ENCODE assay signal across 14 cellular contexts in the genomic region with DNA sequence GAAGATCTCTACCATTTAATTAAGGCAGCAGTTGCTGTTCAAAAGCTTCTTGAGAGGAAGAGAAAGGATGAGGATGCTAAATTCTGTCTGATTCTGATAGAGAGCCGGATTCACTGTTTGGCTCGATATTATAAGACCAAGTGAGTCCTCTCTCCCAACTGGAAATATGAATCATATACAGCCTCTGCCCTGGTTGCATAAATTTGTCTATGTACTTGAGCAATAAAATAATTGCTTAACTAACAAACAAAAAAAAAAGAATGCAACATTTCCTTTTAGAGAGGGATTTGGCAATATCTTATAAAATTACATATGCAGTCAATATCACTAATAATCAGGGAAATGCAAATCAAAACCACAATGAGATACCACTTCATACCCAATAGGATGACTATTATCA.
"Had no signal": no experiment of that assay in that cellular context is flagged by ENCODE, and none has a peak within 500 bp of the region (broad histone marks: within the 10 kb centered on the region; RNA-seq: fewer than 3 reads in every experiment).

No MANE protein-coding gene starts in this region.

- H3K9me3 ChIP-seq: lower lobe of right lung, pancreas had no signal

- ATAC-seq: activated naive CD8-positive, alpha-beta T cell treated with anti-CD3 and anti-CD28 coated beads, Interleukin-2, amount 50 U/mL, for 24 hours; lower lobe of right lung; stimulated activated naive CD8-positive, alpha-beta T cell treated with anti-CD3 and anti-CD28 coated beads, Interleukin-15, amount 100 ng/mL, for 72 hours had no signal

- DNase-seq: activated CD4-positive, alpha-beta memory T cell treated with anti-CD3 and anti-CD28 coated beads, Interleukin-2, amount 10 ng/mL, durations not matched to agents 7 days and 5 days; activated naive CD4-positive, alpha-beta T cell treated with Interleukin-2 at 50 U/mL for 16 hours; activated naive CD8-positive, alpha-beta T cell treated with anti-CD3 and anti-CD28 coated beads, Interleukin-2, amount 50 U/mL, for 24 hours; effector memory CD4-positive, alpha-beta T cell; glutamatergic neuron; lower lobe of right lung; midbrain; pancreas; stimulated activated CD4-positive, alpha-beta T cell treated with anti-CD3 and anti-CD28 coated beads, Interleukin-4, amount 100 ng/mL, for 4 hours; stimulated activated naive CD8-positive, alpha-beta T cell treated with anti-CD3 and anti-CD28 coated beads, Interleukin-15, amount 100 ng/mL, for 72 hours had no signal

- H3K4me3 Mint-ChIP-seq: activated CD4-positive, alpha-beta memory T cell treated with anti-CD3 and anti-CD28 coated beads, Interleukin-2, amount 10 ng/mL, durations not matched to agents 7 days and 5 days; activated naive CD8-positive, alpha-beta T cell treated with anti-CD3 and anti-CD28 coated beads, Interleukin-2, amount 50 U/mL, for 24 hours; central memory CD8-positive, alpha-beta T cell; stimulated activated naive CD8-positive, alpha-beta T cell treated with anti-CD3 and anti-CD28 coated beads, Interleukin-15, amount 100 ng/mL, for 72 hours had no signal

- H3K27ac ChIP-seq: epithelial cell of prostate, lower lobe of right lung, pancreas, VCaP had no signal

- FAIRE-seq: pancreas, urothelium cell line had no signal

- H3K27me3 Mint-ChIP-seq: activated CD4-positive, alpha-beta memory T cell treated with anti-CD3 and anti-CD28 coated beads, Interleukin-2, amount 10 ng/mL, durations not matched to agents 7 days and 5 days; activated naive CD8-positive, alpha-beta T cell treated with anti-CD3 and anti-CD28 coated beads, Interleukin-2, amount 50 U/mL, for 24 hours; central memory CD8-positive, alpha-beta T cell; stimulated activated naive CD8-positive, alpha-beta T cell treated with anti-CD3 and anti-CD28 coated beads, Interleukin-15, amount 100 ng/mL, for 72 hours had no signal

- H3K9me3 Mint-ChIP-seq: activated CD4-positive, alpha-beta memory T cell treated with anti-CD3 and anti-CD28 coated beads, Interleukin-2, amount 10 ng/mL, durations not matched to agents 7 days and 5 days; activated naive CD8-positive, alpha-beta T cell treated with anti-CD3 and anti-CD28 coated beads, Interleukin-2, amount 50 U/mL, for 24 hours; central memory CD8-positive, alpha-beta T cell; stimulated activated naive CD8-positive, alpha-beta T cell treated with anti-CD3 and anti-CD28 coated beads, Interleukin-15, amount 100 ng/mL, for 72 hours had no signal

- H3K27me3 ChIP-seq: pancreas had no signal

- H3K4me1 ChIP-seq: pancreas had no signal

- H3K4me3 ChIP-seq: lower lobe of right lung, pancreas had no signal
